In genomic region chr5:78361226-78361993, GRCh38 we compare ENCODE assay signal across 8 cellular contexts. TPM values are rescaled to one million over a fixed set of nuclear protein-coding genes. Genes with fewer than 3 reads are reported as not detected.
DNase-seq lines count a peak whose midpoint lies in the region; ATAC-seq and TF ChIP-seq lines count a peak whose summit lies in the region.

No MANE protein-coding gene starts in this region.

- no peaks in the 10 kb centered on the region for H3K9me3 ChIP-seq in CD8-positive, alpha-beta T cell (ENCODE audit: low read length)
- H3K9me3 ChIP-seq in HAP-1, result no peaks in the 10 kb centered on the region
- H3K9me3 ChIP-seq in heart right ventricle, result no peaks in the 10 kb centered on the region

- H3K36me3 Mint-ChIP-seq in CD8-positive, alpha-beta T cell, result peaks cover 15% of the 10 kb centered on the region
- peaks cover 16 to 49% of the 10 kb centered on the region in 2 donors for H3K36me3 Mint-ChIP-seq in activated naive CD4-positive, alpha-beta T cell treated with anti-CD3 and anti-CD28 coated beads, Interleukin-2, amount 50 U/mL, for 72 hours
- no peaks in the 10 kb centered on the region for H3K36me3 Mint-ChIP-seq in osteocyte (ENCODE audit: unreplicated experiment)

- H3K4me1 Mint-ChIP-seq in CD8-positive, alpha-beta T cell (ENCODE audit: low read depth), result peaks cover 50% of the 10 kb centered on the region
- peaks cover 37% of the 10 kb centered on the region for H3K4me1 Mint-ChIP-seq in osteocyte (ENCODE audit: unreplicated experiment)

- no peak for ATAC-seq in CD8-positive, alpha-beta T cell
- ATAC-seq in activated naive CD4-positive, alpha-beta T cell treated with anti-CD3 and anti-CD28 coated beads, Interleukin-2, amount 50 U/mL, for 72 hours, result no peak
- ATAC-seq in heart right ventricle (peak; percentile 16 to 68 (median 47)), GM21529 (IDR thresholded peaks at IDR 0.05; ENCODE audit: unreplicated experiment) (no peak)

- peak overlapping the region; percentile 97 for H3K27ac ChIP-seq in CD8-positive, alpha-beta T cell (ENCODE audit: low read depth, low read length)
- peak overlapping the region; percentile 11 to 97 (median 91) for H3K27ac ChIP-seq in heart right ventricle

- H3K4me3 Mint-ChIP-seq in CD8-positive, alpha-beta T cell, result peak overlapping the region; percentile 86
- H3K4me3 Mint-ChIP-seq in osteocyte (ENCODE audit: unreplicated experiment), result peak overlapping the region; percentile 96

- peak; percentile 68 for TF ChIP-seq CTCF in CD8-positive, alpha-beta T cell (IDR thresholded peaks at IDR 0.05)
- TF ChIP-seq CTCF in heart right ventricle (IDR thresholded peaks at IDR 0.05) (peak in 4 of 9 donors; percentile 18 to 32 (median 30)), osteocyte (IDR thresholded peaks at IDR 0.05) (peak; percentile 41)

- H3K36me3 ChIP-seq in CD8-positive, alpha-beta T cell (ENCODE audit: insufficient read depth, low read length), result no peaks in the 10 kb centered on the region
- H3K36me3 ChIP-seq in HAP-1 (replicated peaks), result no peaks in the 10 kb centered on the region
- peaks cover 0 to 13% (median 0%) of the 10 kb centered on the region in 9 donors for H3K36me3 ChIP-seq in heart right ventricle

- CTCF ChIA-PET in CD8-positive, alpha-beta T cell (lab: Charles Lee), result interaction anchor here (1.4 to 2.0 kb wide), 3 partner anchors 8 to 70 kb away, joined by 3 to 36 read pairs (median 3); partner anchors contain the start of gene AP3B1

- 2 to 3% methylated on average over 15 of the region's 15 CpGs for WGBS in heart right ventricle, 2 donors

- DNase-seq in CD8-positive, alpha-beta T cell, result no peak
- DNase-seq in HAP-1 (ENCODE audit: low spot score in 2 of 2), result peak; percentile 40 to 55
- peak; percentile 17 to 56 for DNase-seq in NCI-H524 (lab: John Stamatoyannopoulos, UW)
- DNase-seq in activated naive CD4-positive, alpha-beta T cell treated with anti-CD3 and anti-CD28 coated beads, Interleukin-2, amount 50 U/mL, for 72 hours (ENCODE audit: low spot score in 2 of 2), result no peak
- DNase-seq in heart right ventricle, result peak; percentile 18 to 66
- no peak for DNase-seq in osteocyte (ENCODE audit: extremely low spot score, unreplicated experiment)
- DNase-seq in ecto neural progenitor cell (ENCODE audit: low spot score), result no peak

- no peaks in the 10 kb centered on the region for H3K27me3 Mint-ChIP-seq in CD8-positive, alpha-beta T cell (ENCODE audit: low read depth)
- no peaks in the 10 kb centered on the region for H3K27me3 Mint-ChIP-seq in osteocyte (ENCODE audit: unreplicated experiment)

- H3K4me3 ChIP-seq in CD8-positive, alpha-beta T cell (ENCODE audit: low read depth, low read length), result peak overlapping the region; percentile 95
- H3K4me3 ChIP-seq in HAP-1, result peak overlapping the region; percentile 92
- H3K4me3 ChIP-seq in heart right ventricle, result peak overlapping the region; percentile 66 to 100 (median 95)

- in situ Hi-C loops in HAP-1 (cut with MboI; ENCODE audit: low sequenced_read_pairs), result no loop called here

- H3K27ac Mint-ChIP-seq in CD8-positive, alpha-beta T cell, result peak overlapping the region; percentile 96
- peak overlapping the region; percentile 95 to 96 for H3K27ac Mint-ChIP-seq in activated naive CD4-positive, alpha-beta T cell treated with anti-CD3 and anti-CD28 coated beads, Interleukin-2, amount 50 U/mL, for 72 hours
- peak overlapping the region; percentile 68 for H3K27ac Mint-ChIP-seq in osteocyte (ENCODE audit: unreplicated experiment)

- no peaks in the 10 kb centered on the region for H3K9me3 Mint-ChIP-seq in CD8-positive, alpha-beta T cell
- no peaks in the 10 kb centered on the region for H3K9me3 Mint-ChIP-seq in activated naive CD4-positive, alpha-beta T cell treated with anti-CD3 and anti-CD28 coated beads, Interleukin-2, amount 50 U/mL, for 72 hours
- no peaks in the 10 kb centered on the region for H3K9me3 Mint-ChIP-seq in osteocyte (ENCODE audit: unreplicated experiment)

- no peaks in the 10 kb centered on the region for H3K27me3 ChIP-seq in CD8-positive, alpha-beta T cell (ENCODE audit: insufficient read depth, low read length)
- no peaks in the 10 kb centered on the region for H3K27me3 ChIP-seq in HAP-1 (ENCODE audit: low read depth)
- H3K27me3 ChIP-seq in heart right ventricle, result no peaks in the 10 kb centered on the region

- POLR2A ChIA-PET in CD8-positive, alpha-beta T cell (lab: Charles Lee), result interaction anchor here (0.8 to 4.7 kb wide), 8 partner anchors 11 to 623 kb away, joined by 3 to 107 read pairs (median 6); partner anchors contain the start of genes AP3B1 and ARSB

- peaks cover 27% of the 10 kb centered on the region for H3K4me1 ChIP-seq in CD8-positive, alpha-beta T cell (ENCODE audit: insufficient read depth, low read length)
- H3K4me1 ChIP-seq in HAP-1 (peaks cover 33% of the 10 kb centered on the region), heart right ventricle (peaks cover 3 to 30% (median 24%) of the 10 kb centered on the region in 9 donors)

- intact Hi-C loops in CD8-positive, alpha-beta T cell (cut with DNase I, micrococcal nuclease), result loop anchor here (2.0 to 5.0 kb wide), 6 partner anchors 621 to 1334 kb away; partner anchors contain the start of genes HOMER1 (in 1 of the 2), JMY (in 1 of the 2), WDR41 (in 1 of the 2) and ZBED3 (in 1 of the 2)
- intact Hi-C loops in heart right ventricle (cut with DNase I), result loop anchor here in 4 of 10 donors (2.0 to 10.0 kb wide), 3 partner anchors 67 to 273 kb away; partner anchors contain the start of gene AP3B1 (in 3 of the 4)

RNA-seq across cellular contexts. Expression of gene SCAMP1, which starts 1.0 kb away (rescaled TPM):
- 10 to 100 TPM; 19.2 to 20.3 TPM for total RNA-seq in CD8-positive, alpha-beta T cell
- 10 to 100 TPM in 1 of 2 donors, 1 to 10 TPM in 1; 7.6 to 17.7 TPM for total RNA-seq in activated naive CD4-positive, alpha-beta T cell treated with anti-CD3 and anti-CD28 coated beads, Interleukin-2, amount 50 U/mL, for 72 hours
- 10 to 100 TPM; 26.2 to 40.4 (median 33.8) TPM for total RNA-seq in heart right ventricle
- 1 to 10 TPM; 7.9 to 9.8 TPM for polyA plus RNA-seq in heart right ventricle
- total RNA-seq in osteocyte, result 45.0 and 50.9 TPM in 2 replicates

Comparison
In these comparisons a context has a peak if more than half of its experiments do, and no peak if none do; other contexts are left out.
1. ATAC-seq: peak in heart right ventricle (8 of 8); none in CD8-positive, alpha-beta T cell (single experiment), activated naive CD4-positive, alpha-beta T cell treated with anti-CD3 and anti-CD28 coated beads, Interleukin-2, amount 50 U/mL, for 72 hours (0 of 2) and GM21529 (single experiment).
2. DNase-seq: peak in HAP-1 (2 of 2), NCI-H524 (2 of 2) and heart right ventricle (2 of 2); none in CD8-positive, alpha-beta T cell (0 of 7), activated naive CD4-positive, alpha-beta T cell treated with anti-CD3 and anti-CD28 coated beads, Interleukin-2, amount 50 U/mL, for 72 hours (0 of 2), osteocyte (single experiment) and ecto neural progenitor cell (single experiment).
3. Peak in every context shown above with its lines, with median percentiles within 50 percentile points of each other: H3K4me3 ChIP-seq and H3K27ac Mint-ChIP-seq.